ENCODE assay signal across 8 cellular contexts in the genomic region with DNA sequence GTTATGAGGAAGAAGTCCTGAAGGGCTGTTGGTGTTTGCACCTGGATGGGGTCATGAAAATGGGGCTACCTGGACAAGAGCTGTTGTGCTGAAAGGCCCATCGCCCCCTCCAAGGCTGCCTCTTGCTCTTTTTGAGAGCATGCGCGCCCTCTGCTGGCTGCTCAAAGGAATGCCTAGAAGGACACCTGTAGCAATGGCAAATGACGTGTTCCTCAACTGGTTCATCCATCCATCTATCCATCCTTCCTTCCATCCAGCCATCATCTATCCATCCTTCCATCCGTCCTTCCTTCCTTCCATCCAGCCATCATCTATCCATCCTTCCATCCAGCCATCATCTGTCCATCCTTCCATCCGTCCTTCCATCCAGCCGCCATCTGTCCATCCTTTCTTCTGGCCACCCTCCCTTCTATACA. TPM values are rescaled to one million over a fixed set of nuclear protein-coding genes. Genes with fewer than 3 reads are reported as not detected.
A peak's percentile ranks its signal among the peaks of the same experiment; 100 is the strongest.
DNase-seq lines count a peak whose midpoint lies in the region; ATAC-seq, FAIRE-seq and TF ChIP-seq lines count a peak whose summit lies in the region.

No MANE protein-coding gene starts in this region.

- DNase-seq in Daoy (ENCODE audit: low read depth) (peak; percentile 78), NOMO-1 (lab: John Stamatoyannopoulos, UW; ENCODE audit: unreplicated experiment in 2 of 2) (peak; percentile 31 to 62), endothelial cell of umbilical vein (ENCODE audit: low read depth, low spot score) (peak; percentile 78), midbrain (lab: John Stamatoyannopoulos, UW) (peak; percentile 56)
- DNase-seq in activated CD8-positive, alpha-beta memory T cell treated with anti-CD3 and anti-CD28 coated beads for 48 hours (ENCODE audit: low read depth in 2 of 3, low spot score in 2 of 3) = peak; percentile 35 to 53 (median 40)
- DNase-seq in stimulated activated CD8-positive, alpha-beta memory T cell treated with anti-CD3 and anti-CD28 coated beads, Interleukin-4, amount 100 ng/mL, for 4 hours (ENCODE audit: low read depth in 2 of 2, low spot score in 1 of 2) = peak; percentile 43 to 61

- peak; percentile 94 for FAIRE-seq in endothelial cell of umbilical vein (lab: Jason Lieb, UNC)

- H3K4me1 ChIP-seq in endothelial cell of umbilical vein (ENCODE audit: control insufficient read depth, extremely low read depth, insufficient read depth, low read length) = peaks cover 7% of the 10 kb centered on the region

- H2AFZ ChIP-seq in endothelial cell of umbilical vein (ENCODE audit: low read depth, low read length) = no peak overlapping the region

- CTCF ChIA-PET in endothelial cell of umbilical vein (lab: Charles Lee) = interaction anchor here (0.5 to 4.3 kb wide), 11 partner anchors 33 to 391 kb away, joined by 3 to 104 read pairs (median 5); no protein-coding TSS in a partner anchor

- peaks cover 3 to 20% of the 10 kb centered on the region in 2 experiments for H3K36me3 ChIP-seq in endothelial cell of umbilical vein (ENCODE audit: control insufficient read depth in 2 of 2, extremely low read depth in 1 of 2, insufficient read depth in 2 of 2, low read length in 2 of 2)

- peak; percentile 58 for ATAC-seq in HG02973 (IDR thresholded peaks at IDR 0.05; ENCODE audit: unreplicated experiment)
- ATAC-seq in GM21360 (IDR thresholded peaks at IDR 0.05; ENCODE audit: unreplicated experiment) = no peak

- no peak overlapping the region for H3K27ac ChIP-seq in endothelial cell of umbilical vein (ENCODE audit: insufficient read depth, low read depth, low read length)

- no peaks in the 10 kb centered on the region for H3K79me2 ChIP-seq in endothelial cell of umbilical vein (ENCODE audit: control insufficient read depth, insufficient read depth, low read length)

- no peak overlapping the region for H3K4me3 ChIP-seq in endothelial cell of umbilical vein (replicated peaks in 1 of 3; ENCODE audit: insufficient read depth in 1 of 3, low read depth in 1 of 3, low read length in 3 of 3)

- no peak overlapping the region for H3K4me2 ChIP-seq in endothelial cell of umbilical vein (ENCODE audit: insufficient read depth, low read length)

- no peak for TF ChIP-seq POLR2A in endothelial cell of umbilical vein (IDR thresholded peaks at IDR 0.05; ENCODE audit: low read depth, low read length)

- dilution Hi-C loops in endothelial cell of umbilical vein (cut with MboI; ENCODE audit: extremely low pct_ligation_motif_present, low sequenced_read_pairs) = no loop called here

- no peaks in the 10 kb centered on the region for H4K20me1 ChIP-seq in endothelial cell of umbilical vein (replicated peaks; ENCODE audit: control insufficient read depth, extremely low read depth, insufficient read depth, low read length)

- no peaks in the 10 kb centered on the region for H3K9me3 ChIP-seq in endothelial cell of umbilical vein (replicated peaks; ENCODE audit: control insufficient read depth, insufficient read depth, low read length)

- POLR2A ChIA-PET in endothelial cell of umbilical vein (lab: Charles Lee) = no interaction called here

- intact Hi-C loops in endothelial cell of umbilical vein (cut with micrococcal nuclease) = loop anchor here (1.0 to 10.0 kb wide), 6 partner anchors 60 to 560 kb away; no protein-coding TSS in a partner anchor

- TF ChIP-seq CTCF in endothelial cell of umbilical vein (IDR thresholded peaks at IDR 0.05; ENCODE audit: extremely low read depth in 1 of 2, insufficient read depth in 1 of 2, low read depth in 1 of 2, low read length in 2 of 2) = peak; percentile 76 to 84

- no peaks in the 10 kb centered on the region for H3K27me3 ChIP-seq in endothelial cell of umbilical vein (ENCODE audit: control insufficient read depth in 2 of 2, insufficient read depth in 2 of 2, low read length in 2 of 2)

- H3K9me1 ChIP-seq in endothelial cell of umbilical vein (replicated peaks; ENCODE audit: control insufficient read depth, extremely low read depth, insufficient read depth, low read length) = no peaks in the 10 kb centered on the region

- H3K9ac ChIP-seq in endothelial cell of umbilical vein (replicated peaks; ENCODE audit: extremely low read depth, insufficient read depth, low read length) = no peak overlapping the region

- no TSS peak for BruUV-seq in endothelial cell of umbilical vein (replicated peaks; lab: Mats Ljungman, UMichigan)

TF ChIP-seq in endothelial cell of umbilical vein, 7 proteins besides CTCF, POLR2A, EP300 and RAD21:
- TF ChIP-seq, protein P1, sequence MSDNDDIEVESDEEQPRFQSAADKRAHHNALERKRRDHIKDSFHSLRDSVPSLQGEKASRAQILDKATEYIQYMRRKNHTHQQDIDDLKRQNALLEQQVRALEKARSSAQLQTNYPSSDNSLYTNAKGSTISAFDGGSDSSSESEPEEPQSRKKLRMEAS (IDR thresholded peaks at IDR 0.05; ENCODE audit: insufficient read depth, insufficient read length) = no peak
- TF ChIP-seq EZH2 (IDR thresholded peaks at IDR 0.05; ENCODE audit: borderline replicate concordance, low read depth, low read length, severe bottlenecking) = no peak
- TF ChIP-seq MYC (IDR thresholded peaks at IDR 0.05; ENCODE audit: low read depth, low read length) = no peak
- no peak for TF ChIP-seq POLR2AphosphoS5 (IDR thresholded peaks at IDR 0.05; ENCODE audit: insufficient read depth, low read depth, low read length)
- TF ChIP-seq FOS (IDR thresholded peaks at IDR 0.05; ENCODE audit: borderline replicate concordance, insufficient read depth, low read length) = no peak
- no peak for TF ChIP-seq JUN (IDR thresholded peaks at IDR 0.05; ENCODE audit: borderline replicate concordance, insufficient read depth, insufficient read length, low read depth)
- TF ChIP-seq GATA2 (IDR thresholded peaks at IDR 0.05; ENCODE audit: insufficient read depth, insufficient read length, low read depth, low read length) = no peak

RNA-seq across cellular contexts. Expression of a gene that starts 17.2 kb away (rescaled TPM):
- 1,064 and 1,199 TPM in 2 replicates for total RNA-seq in Daoy (2014; rRNA removed; shearing (Covaris generic))
- 1,337 and 1,355 TPM in 2 replicates for total RNA-seq in endothelial cell of umbilical vein
- polyA plus RNA-seq in endothelial cell of umbilical vein = 975 and 1,137 TPM in 2 replicates
- 3,338 and 4,040 TPM in 2 replicates for polyA plus RNA-seq in endothelial cell of umbilical vein (2011; cell fraction: cytosol; rRNA removed)
- polyA plus RNA-seq in endothelial cell of umbilical vein (2011; cell fraction: nucleus; rRNA removed) = 767 and 904 TPM in 2 replicates
- polyA plus RNA-seq in endothelial cell of umbilical vein (2012) = 4,052 and 5,308 TPM in 2 replicates
- polyA minus RNA-seq in endothelial cell of umbilical vein = 521 and 829 TPM in 2 replicates
- polyA minus RNA-seq in endothelial cell of umbilical vein (2011; cell fraction: cytosol; rRNA and poly(A)+ RNA removed) = 362 TPM
- polyA minus RNA-seq in endothelial cell of umbilical vein (2011; cell fraction: nucleus; rRNA and poly(A)+ RNA removed) = 83.9 and 84.4 TPM in 2 replicates
